8 cellular contexts compared by ENCODE assay signal in the genomic region with DNA sequence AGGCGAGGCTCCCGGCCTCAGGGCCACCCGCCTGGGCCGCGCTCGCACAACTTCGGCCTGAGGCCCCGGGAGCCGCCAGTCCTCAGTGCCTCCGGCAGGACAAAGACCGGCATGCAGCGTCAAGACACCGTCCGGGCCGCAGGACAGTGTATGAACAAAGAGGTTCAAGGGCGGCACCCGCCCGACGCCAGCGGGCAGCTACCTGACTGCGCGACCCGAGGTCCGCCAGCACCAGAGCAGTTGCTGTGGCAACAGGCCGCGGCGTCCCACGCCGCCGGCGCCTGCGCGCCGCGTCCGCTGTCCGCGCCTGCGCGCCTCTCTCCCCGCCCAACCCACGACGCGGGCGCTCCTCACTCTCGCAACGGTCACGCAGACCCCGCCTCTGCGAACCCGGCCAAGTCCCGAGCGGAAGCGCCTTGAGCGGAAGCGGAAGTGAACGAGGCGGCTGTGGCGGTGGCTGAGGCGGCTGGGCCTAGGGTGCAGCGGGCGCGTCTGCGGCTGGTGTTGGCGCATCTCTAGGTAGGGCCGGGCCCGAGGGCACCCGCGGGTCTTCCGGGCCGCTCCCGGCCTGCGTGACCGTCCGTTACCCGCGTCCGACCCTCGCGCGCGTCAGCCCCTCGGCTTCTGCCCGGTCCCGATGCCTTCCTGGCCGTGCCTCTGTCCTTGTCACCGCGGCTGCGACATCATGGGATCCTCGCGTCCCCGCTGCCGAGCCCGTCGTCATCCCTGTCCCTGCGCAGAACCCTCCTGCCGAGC. TPM values are rescaled to one million over a fixed set of nuclear protein-coding genes. Genes with fewer than 3 reads are reported as not detected.
DNase-seq lines count a peak whose midpoint lies in the region; ATAC-seq and TF ChIP-seq lines count a peak whose summit lies in the region.

Gene FAM120B (plus strand): TSS at position 435 of the 756 bp plus-strand sequence. CDS start 10,633 bp downstream, outside the sequence.

- peak; percentile 93 for ATAC-seq in HG03457 (IDR thresholded peaks at IDR 0.05; ENCODE audit: unreplicated experiment)
- ATAC-seq in activated CD4-positive, alpha-beta T cell treated with anti-CD3 and anti-CD28 coated beads for 36 hours = peak; percentile 97

- peaks cover 2% of the 10 kb centered on the region for H3K9me3 Mint-ChIP-seq in activated CD4-positive, alpha-beta T cell treated with anti-CD3 and anti-CD28 coated beads for 36 hours (ENCODE audit: low read depth)
- H3K9me3 Mint-ChIP-seq in chondrocyte (ENCODE audit: low read depth) = peaks cover 2% of the 10 kb centered on the region

- peak within 1 kb of the TSS; percentile 100 for H3K4me3 Mint-ChIP-seq in activated CD4-positive, alpha-beta T cell treated with anti-CD3 and anti-CD28 coated beads for 36 hours
- peak within 1 kb of the TSS; percentile 98 for H3K4me3 Mint-ChIP-seq in chondrocyte (ENCODE audit: unreplicated experiment)

- H3K36me3 Mint-ChIP-seq in activated CD4-positive, alpha-beta T cell treated with anti-CD3 and anti-CD28 coated beads for 36 hours (ENCODE audit: low read depth) = peaks cover 12% of the 10 kb centered on the region
- peaks cover 6% of the 10 kb centered on the region for H3K36me3 Mint-ChIP-seq in chondrocyte (ENCODE audit: low read depth)

- DNase-seq in BE2C (peak; percentile 97), GM19240 (ENCODE audit: insufficient read length, low spot score) (peak; percentile 91), NCI-H524 (lab: John Stamatoyannopoulos, UW) (peak; percentile 91 to 96), chondrocyte (ENCODE audit: low spot score) (peak; percentile 99), kidney tubule cell (ENCODE audit: low spot score) (peak; percentile 97)
- DNase-seq in activated CD4-positive, alpha-beta T cell treated with anti-CD3 and anti-CD28 coated beads for 36 hours = peak; percentile 96
- DNase-seq in stimulated activated CD4-positive, alpha-beta T cell treated with anti-CD3 and anti-CD28 coated beads, Interleukin-1b, Interleukin-23, amount 100 ng/mL, for 1 hour (ENCODE audit: low read depth in 2 of 2) = peak; percentile 84 to 89

- H3K27ac Mint-ChIP-seq in activated CD4-positive, alpha-beta T cell treated with anti-CD3 and anti-CD28 coated beads for 36 hours = peak within 1 kb of the TSS; percentile 98
- peak within 1 kb of the TSS; percentile 98 for H3K27ac Mint-ChIP-seq in chondrocyte (ENCODE audit: unreplicated experiment)

- peaks cover 14% of the 10 kb centered on the region for H3K27me3 Mint-ChIP-seq in activated CD4-positive, alpha-beta T cell treated with anti-CD3 and anti-CD28 coated beads for 36 hours
- peaks cover 6% of the 10 kb centered on the region for H3K27me3 Mint-ChIP-seq in chondrocyte (ENCODE audit: low read depth)

- H3K36me3 ChIP-seq in BE2C = no peaks in the 10 kb centered on the region

- peaks cover 40% of the 10 kb centered on the region for H3K4me1 Mint-ChIP-seq in activated CD4-positive, alpha-beta T cell treated with anti-CD3 and anti-CD28 coated beads for 36 hours
- peaks cover 33% of the 10 kb centered on the region for H3K4me1 Mint-ChIP-seq in chondrocyte (ENCODE audit: low read depth)

- H3K27me3 ChIP-seq in BE2C = no peaks in the 10 kb centered on the region

- TF ChIP-seq CTCF in BE2C (IDR thresholded peaks at IDR 0.05; ENCODE audit: low read depth, low read length) (no peak), chondrocyte (IDR thresholded peaks at IDR 0.05) (no peak)

- no peaks in the 10 kb centered on the region for H3K9me3 ChIP-seq in BE2C

- CTCF ChIA-PET in activated CD4-positive, alpha-beta T cell treated with anti-CD3 and anti-CD28 coated beads for 36 hours (lab: Charles Lee) = interaction anchor here (1.9 kb wide), 1 partner anchor 516 kb away, joined by 7 read pairs; no protein-coding TSS in a partner anchor

- intact Hi-C loops in activated CD4-positive, alpha-beta T cell treated with anti-CD3 and anti-CD28 coated beads for 36 hours (cut with DNase I, micrococcal nuclease) = loop anchor here (1.0 to 10.0 kb wide), 12 partner anchors 11 to 604 kb away; partner anchors contain the start of genes PDCD2 (in 2 of the 2), TBP (in 2 of the 2), C6orf120 (in 1 of the 2) and DLL1 (in 1 of the 2)

- peak within 1 kb of the TSS; percentile 85 for H3K4me3 ChIP-seq in BE2C (ENCODE audit: low read depth, low read length)

- POLR2A ChIA-PET in activated CD4-positive, alpha-beta T cell treated with anti-CD3 and anti-CD28 coated beads for 36 hours (lab: Charles Lee) = no interaction called here

- no peaks in the 10 kb centered on the region for H3K4me1 ChIP-seq in BE2C

RNA-seq across cellular contexts. Expression of gene FAM120B, which starts in this region (rescaled TPM):
- polyA plus RNA-seq in BE2C (2012; ENCODE audit: insufficient read depth, insufficient read length, low read depth) = 32.9 TPM
- 10 to 100 TPM; 21.9 to 26.3 TPM for total RNA-seq in activated CD4-positive, alpha-beta T cell treated with anti-CD3 and anti-CD28 coated beads for 36 hours
- 26.6 to 36.7 TPM (median 26.8 TPM) in 3 replicates for total RNA-seq in chondrocyte

Comparison
In these comparisons a context has a peak if more than half of its experiments do, and no peak if none do; other contexts are left out.
1. Peak in every context shown above with its lines: DNase-seq, ATAC-seq and H3K4me3 ChIP-seq.